In the genomic region with DNA sequence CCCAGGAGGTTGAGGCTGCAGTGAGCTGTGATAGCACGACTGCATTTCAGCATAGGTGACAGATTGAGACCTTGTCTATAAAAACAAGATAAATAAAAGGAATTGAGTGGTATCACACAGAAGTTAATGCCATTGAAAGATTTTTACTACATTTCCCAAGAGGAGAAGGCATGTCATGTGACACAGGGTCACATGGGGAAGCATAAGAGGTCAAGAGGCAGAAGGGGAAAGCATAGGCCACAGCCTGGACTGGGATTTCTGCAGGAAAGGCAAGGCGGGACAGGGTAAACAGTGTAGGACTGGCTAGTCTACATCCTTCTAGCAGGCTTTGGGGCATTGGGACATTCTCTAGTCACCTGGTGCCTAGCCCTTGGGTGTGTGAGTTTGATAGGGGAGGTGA, we compare ENCODE assay signal across 20 cellular contexts.
DNase-seq lines count a peak whose midpoint lies in the region; ATAC-seq, FAIRE-seq and TF ChIP-seq lines count a peak whose summit lies in the region.
"Had no signal": no experiment of that assay in that cellular context is flagged by ENCODE, and none has a peak within 500 bp of the region (broad histone marks: within the 10 kb centered on the region; RNA-seq: fewer than 3 reads in every experiment).

No MANE protein-coding gene starts in this region.

- POLR2A ChIA-PET in IMR-90 (lab: Charles Lee; ENCODE audit: unreplicated experiment): no interaction called here
- POLR2A ChIA-PET in K562 (lab: Yijun Ruan, JAX): no interaction called here

- intact Hi-C loops in IMR-90 (cut with micrococcal nuclease): loop anchor here (10.0 kb wide), 1 partner anchor 1007 kb away; no protein-coding TSS in a partner anchor
- intact Hi-C loops in K562 (cut with micrococcal nuclease): loop anchor here (5.0 kb wide), 1 partner anchor 1005 kb away; no protein-coding TSS in a partner anchor

- TF ChIP-seq RAD21 in IMR-90 (IDR thresholded peaks at IDR 0.05; ENCODE audit: low read length) (no peak), K562 (CRISPR knock-in tag; conservative IDR thresholded peaks at IDR 0.05 in 1 of 2, IDR thresholded peaks at IDR 0.05 in 1 of 2) (no peak)

- H3K9me1 ChIP-seq in IMR-90 (ENCODE audit: insufficient read depth, low read length): no peaks in the 10 kb centered on the region
- H3K9me1 ChIP-seq in K562 (ENCODE audit: control insufficient read depth, insufficient read depth, low read length): no peaks in the 10 kb centered on the region

- no peaks in the 10 kb centered on the region for H3K79me1 ChIP-seq in IMR-90 (ENCODE audit: low read depth in 1 of 2, low read length in 2 of 2)

- no peak overlapping the region for H3K4me3 ChIP-seq in IMR-90 (ENCODE audit: insufficient read depth, low read depth, low read length)
- H3K4me3 ChIP-seq in K562: no peak overlapping the region
- H3K4me3 ChIP-seq in osteoblast (ENCODE audit: insufficient read depth, low read length): no peak overlapping the region
- H3K4me3 ChIP-seq: GM23338, HAP-1 had no signal

- H3K4me2 ChIP-seq in IMR-90 (ENCODE audit: low read depth, low read length) (no peak overlapping the region), K562 (ENCODE audit: insufficient read depth, low read length) (no peak overlapping the region), osteoblast (ENCODE audit: insufficient read depth, low read length) (no peak overlapping the region)
- H3K4me2 ChIP-seq: GM23338 had no signal

- H2BK15ac ChIP-seq in IMR-90 (ENCODE audit: low read depth, low read length): no peak overlapping the region

- H4K20me1 ChIP-seq in IMR-90 (ENCODE audit: insufficient read depth, low read length) (no peaks in the 10 kb centered on the region), K562 (replicated peaks; ENCODE audit: control insufficient read depth, insufficient read depth, low read length) (no peaks in the 10 kb centered on the region), osteoblast (ENCODE audit: insufficient read depth, low read length) (no peaks in the 10 kb centered on the region)

- in situ Hi-C loops in IMR-90 (cut with MboI; ENCODE audit: low sequenced_read_pairs) (loop anchor here (10.0 kb wide), 1 partner anchor 1007 kb away; no protein-coding TSS in a partner anchor), K562 (cut with MboI) (loop anchor here (10.0 to 25.0 kb wide), 2 partner anchors 647 to 995 kb away; no protein-coding TSS in a partner anchor)

- no peaks in the 10 kb centered on the region for H3K4me1 ChIP-seq in IMR-90 (ENCODE audit: control insufficient read depth, insufficient read depth, low read length)
- no peaks in the 10 kb centered on the region for H3K4me1 ChIP-seq in K562 (replicated peaks in 1 of 2; ENCODE audit: control insufficient read depth in 2 of 2, insufficient read depth in 2 of 2, low read length in 2 of 2)
- H3K4me1 ChIP-seq in osteoblast (ENCODE audit: insufficient read depth, low read length): no peaks in the 10 kb centered on the region
- H3K4me1 ChIP-seq: HAP-1 had no signal

- H4K8ac ChIP-seq in IMR-90 (ENCODE audit: low read depth in 2 of 2, low read length in 2 of 2): no peak overlapping the region

- no peak overlapping the region for H2BK20ac ChIP-seq in IMR-90 (ENCODE audit: low read depth, low read length)

- H4K91ac ChIP-seq in IMR-90 (ENCODE audit: insufficient read depth, low read depth, low read length): no peak overlapping the region

- ATAC-seq in IMR-90 (ENCODE audit: low read depth): no peak
- no peak for ATAC-seq in K562
- ATAC-seq: GM23338 had no signal

- H3K36me3 ChIP-seq in IMR-90 (ENCODE audit: control insufficient read depth, insufficient read depth, low read length): no peaks in the 10 kb centered on the region
- H3K36me3 ChIP-seq in K562 (ENCODE audit: control insufficient read depth, insufficient read depth, low read length): no peaks in the 10 kb centered on the region
- no peaks in the 10 kb centered on the region for H3K36me3 ChIP-seq in osteoblast (ENCODE audit: insufficient read depth, low read length)
- H3K36me3 ChIP-seq: HAP-1 had no signal

- H3K9me3 ChIP-seq in IMR-90 (ENCODE audit: control insufficient read depth, insufficient read depth, low read length) (no peaks in the 10 kb centered on the region), K562 (replicated peaks; ENCODE audit: control insufficient read depth, insufficient read depth, low read depth, low read length) (no peaks in the 10 kb centered on the region), osteoblast (ENCODE audit: low read depth, low read length) (no peaks in the 10 kb centered on the region)
- H3K9me3 ChIP-seq: HAP-1 had no signal

- H3K23ac ChIP-seq in IMR-90 (ENCODE audit: low read depth, low read length): no peak overlapping the region

- TF ChIP-seq EP300 in K562 (IDR thresholded peaks at IDR 0.05; ENCODE audit: low read length): no peak

- no peak for TF ChIP-seq POLR2A in IMR-90 (IDR thresholded peaks at IDR 0.05; ENCODE audit: low read depth, low read length)
- TF ChIP-seq POLR2A in K562 (conservative IDR thresholded peaks at IDR 0.05): no peak

- no peak overlapping the region for H4K5ac ChIP-seq in IMR-90 (ENCODE audit: low read depth, low read length)

- dilution Hi-C loops in IMR-90 (cut with HindIII; ENCODE audit: low sequenced_read_pairs, unreplicated experiment): no loop called here

- no peak overlapping the region for H3K14ac ChIP-seq in IMR-90 (replicated peaks; ENCODE audit: low read depth, low read length)

- BruUV-seq in IMR-90 (replicated peaks; lab: Mats Ljungman, UMichigan) (no TSS peak), K562 (replicated peaks; lab: Mats Ljungman, UMichigan) (no TSS peak)

- H3K9ac ChIP-seq in IMR-90 (ENCODE audit: low read depth, low read length) (no peak overlapping the region), K562 (ENCODE audit: insufficient read depth in 1 of 2, low read depth in 2 of 2, low read length in 2 of 2) (no peak overlapping the region)

- H3K79me2 ChIP-seq in K562 (ENCODE audit: control insufficient read depth, insufficient read depth, low read length) (no peaks in the 10 kb centered on the region), osteoblast (ENCODE audit: insufficient read depth, low read length) (no peaks in the 10 kb centered on the region)

- no peak overlapping the region for H2AK9ac ChIP-seq in IMR-90 (replicated peaks; ENCODE audit: low read depth, low read length, poor library complexity)

- H2AK5ac ChIP-seq in IMR-90 (ENCODE audit: low read depth, low read length): no peak overlapping the region

- H3K18ac ChIP-seq in IMR-90 (ENCODE audit: low read depth, low read length): no peak overlapping the region

- H3K27me3 ChIP-seq in IMR-90 (ENCODE audit: control insufficient read depth, insufficient read depth, low read length) (no peaks in the 10 kb centered on the region; the same call in 1 of the 2 replicates), K562 (ENCODE audit: control insufficient read depth in 2 of 2, insufficient read depth in 2 of 2, low read length in 2 of 2) (peaks cover 2 to 11% of the 10 kb centered on the region in 2 experiments; a peak in 2 of 5 replicates), osteoblast (ENCODE audit: insufficient read depth, low read length) (peaks cover 4% of the 10 kb centered on the region)

- CTCF ChIA-PET in IMR-90 (lab: Yijun Ruan, JAX): no interaction called here
- CTCF ChIA-PET in K562 (lab: Yijun Ruan, JAX; ENCODE audit: low intra/inter-chr PET ratio): no interaction called here

- no peak for DNase-seq in IMR-90
- no peak for DNase-seq in K562 (ENCODE audit: extremely low read depth in 1 of 4, low spot score in 3 of 4)
- DNase-seq in osteoblast (ENCODE audit: insufficient read length, low spot score, missing footprints): no peak
- no peak for DNase-seq in mesenteric fat pad (ENCODE audit: low spot score)
- DNase-seq in NCI-H2171 treated with DMSO at 0.1 percent for 48 hours (lab: John Stamatoyannopoulos, UW): no peak
- no peak for DNase-seq in islet precursor cell
- DNase-seq: 8988T; C1 segment of cervical spinal cord; Calu3; CD4-positive, alpha-beta memory T cell; COR-L47; DMS53; DMS79 treated with DMSO at 0.1 percent for 48 hours; GF-D8; HFFc6 had no signal

- no peak overlapping the region for H3K27ac ChIP-seq in IMR-90 (ENCODE audit: insufficient read depth, low read length)
- H3K27ac ChIP-seq in K562 (ENCODE audit: extremely low read depth, low read depth, low read length): no peak overlapping the region
- H3K27ac ChIP-seq in osteoblast (ENCODE audit: low read depth, low read length): no peak overlapping the region

- no peak overlapping the region for H2BK120ac ChIP-seq in IMR-90 (ENCODE audit: low read depth, low read length)

- H2AFZ ChIP-seq in IMR-90 (replicated peaks; ENCODE audit: low read length, poor library complexity) (no peak overlapping the region), K562 (ENCODE audit: low read depth, low read length) (no peak overlapping the region), osteoblast (ENCODE audit: low read length) (peak overlapping the region; percentile 16)
- H2AFZ ChIP-seq: GM23338 had no signal

- FAIRE-seq in K562 (lab: Jason Lieb, UNC): no peak
- FAIRE-seq: GM12891, GM18507, H54 had no signal

- TF ChIP-seq CTCF in IMR-90 (conservative IDR thresholded peaks at IDR 0.05; ENCODE audit: low read depth, low read length) (no peak), K562 (IDR thresholded peaks at IDR 0.05 in 2 of 3, conservative IDR thresholded peaks at IDR 0.05 in 1 of 3; ENCODE audit: insufficient read depth in 2 of 3, low read depth in 1 of 3, low read length in 3 of 3) (no peak), osteoblast (IDR thresholded peaks at IDR 0.05; ENCODE audit: extremely low read depth, low read depth, low read length) (no peak)

- H3K4ac ChIP-seq in IMR-90 (ENCODE audit: low read depth, low read length): no peak overlapping the region

- no peak overlapping the region for H2BK5ac ChIP-seq in IMR-90 (ENCODE audit: low read depth, low read length, poor library complexity, severe bottlenecking)

- no CpG with 5 or more reads among the region's 2 CpGs for WGBS in IMR-90 (ENCODE audit: extremely low coverage in 2 of 2, insufficient read length in 1 of 2), 2 experiments
- WGBS in K562 (ENCODE audit: insufficient coverage, low coverage, missing lambda C conversion rate): 3% methylated on average over 2 of the region's 2 CpGs

- no peak overlapping the region for H3K56ac ChIP-seq in IMR-90 (ENCODE audit: extremely low read depth, insufficient read depth, low read length)

TF ChIP-seq in K562, 482 proteins besides CTCF, POLR2A, EP300 and RAD21 (continues in another document):
- TF ChIP-seq, protein P1, sequence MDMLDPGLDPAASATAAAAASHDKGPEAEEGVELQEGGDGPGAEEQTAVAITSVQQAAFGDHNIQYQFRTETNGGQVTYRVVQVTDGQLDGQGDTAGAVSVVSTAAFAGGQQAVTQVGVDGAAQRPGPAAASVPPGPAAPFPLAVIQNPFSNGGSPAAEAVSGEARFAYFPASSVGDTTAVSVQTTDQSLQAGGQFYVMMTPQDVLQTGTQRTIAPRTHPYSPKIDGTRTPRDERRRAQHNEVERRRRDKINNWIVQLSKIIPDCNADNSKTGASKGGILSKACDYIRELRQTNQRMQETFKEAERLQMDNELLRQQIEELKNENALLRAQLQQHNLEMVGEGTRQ (CRISPR knock-in tag; IDR thresholded peaks at IDR 0.05): peak; percentile 28; the same call in 1 of the 2 replicates
- TF ChIP-seq HDAC3 (IDR thresholded peaks at IDR 0.05; ENCODE audit: borderline replicate concordance, partially characterized antibody): no peak
